ENCODE assay signal across 12 cellular contexts in genomic region chr6:163459536-163459935, GRCh38. TPM values are rescaled to one million over a fixed set of nuclear protein-coding genes. Genes with fewer than 3 reads are reported as not detected.
DNase-seq lines count a peak whose midpoint lies in the region; ATAC-seq and TF ChIP-seq lines count a peak whose summit lies in the region.
"Had no signal": no experiment of that assay in that cellular context is flagged by ENCODE, and none has a peak within 500 bp of the region (broad histone marks: within the 10 kb centered on the region; RNA-seq: fewer than 3 reads in every experiment).

No MANE protein-coding gene starts in this region.

- peaks cover 36% of the 10 kb centered on the region for H3K36me3 Mint-ChIP-seq in activated naive CD4-positive, alpha-beta T cell treated with anti-CD3 and anti-CD28 coated beads, Interleukin-2, amount 10 ng/mL, durations not matched to agents 7 days and 5 days
- H3K36me3 Mint-ChIP-seq in activated B cell treated with CpG ODN at 0.5 μM for 24 hours (ENCODE audit: low read depth), result peaks cover 34% of the 10 kb centered on the region
- peaks cover 43% of the 10 kb centered on the region for H3K36me3 Mint-ChIP-seq in stimulated activated memory B cell treated with anti-CD40 and anti-IgM and Interleukin-4, amounts not matched to agents 10 μg/mL and 1 μg/mL and 100 μg/mL, for 72 hours

- no peaks in the 10 kb centered on the region for H3K9me3 Mint-ChIP-seq in activated naive CD4-positive, alpha-beta T cell treated with anti-CD3 and anti-CD28 coated beads, Interleukin-2, amount 10 ng/mL, durations not matched to agents 7 days and 5 days
- H3K9me3 Mint-ChIP-seq in activated B cell treated with CpG ODN at 0.5 μM for 24 hours, result no peaks in the 10 kb centered on the region
- no peaks in the 10 kb centered on the region for H3K9me3 Mint-ChIP-seq in stimulated activated memory B cell treated with anti-CD40 and anti-IgM and Interleukin-4, amounts not matched to agents 10 μg/mL and 1 μg/mL and 100 μg/mL, for 72 hours

- H3K36me3 ChIP-seq in gastroesophageal sphincter, result no peaks in the 10 kb centered on the region
- H3K36me3 ChIP-seq in aorta (ENCODE audit: control insufficient read depth in 1 of 2, insufficient read depth in 2 of 2, low read length in 1 of 2), result no peaks in the 10 kb centered on the region

- CTCF ChIA-PET in activated naive CD4-positive, alpha-beta T cell treated with anti-CD3 and anti-CD28 coated beads, Interleukin-2, amount 10 ng/mL, durations not matched to agents 7 days and 5 days (lab: Charles Lee), result no interaction called here
- CTCF ChIA-PET in activated B cell treated with CpG ODN at 0.5 μM for 24 hours (lab: Charles Lee), result no interaction called here

- TF ChIP-seq EP300 in gastroesophageal sphincter (IDR thresholded peaks at IDR 0.05), result no peak

- POLR2A ChIA-PET in activated B cell treated with CpG ODN at 0.5 μM for 24 hours (lab: Charles Lee), result no interaction called here

- H3K9me3 ChIP-seq in gastroesophageal sphincter, result no peaks in the 10 kb centered on the region
- no peaks in the 10 kb centered on the region for H3K9me3 ChIP-seq in aorta (ENCODE audit: control insufficient read depth, low read length)
- H3K9me3 ChIP-seq: tibial nerve had no signal

- 73 to 82% methylated on average over 2 of the region's 2 CpGs for WGBS in gastroesophageal sphincter (ENCODE audit: low coverage in 1 of 2), 2 donors
- WGBS in aorta, 2 donors, result 71 to 75% methylated on average over 2 of the region's 2 CpGs

- TF ChIP-seq CTCF in activated B cell treated with CpG ODN at 0.5 μM for 24 hours (IDR thresholded peaks at IDR 0.05) (no peak), fibroblast of mammary gland (conservative IDR thresholded peaks at IDR 0.05; ENCODE audit: control insufficient read depth, insufficient read depth, low read depth, low read length) (no peak), gastroesophageal sphincter (IDR thresholded peaks at IDR 0.05) (no peak)

- ATAC-seq in activated B cell treated with CpG ODN at 0.5 μM for 24 hours (ENCODE audit: low read depth), result no peak
- no peak for ATAC-seq in stimulated activated memory B cell treated with anti-CD40 and anti-IgM and Interleukin-4, amounts not matched to agents 10 μg/mL and 1 μg/mL and 100 μg/mL, for 72 hours
- no peak for ATAC-seq in gastroesophageal sphincter
- no peak for ATAC-seq in aorta (ENCODE audit: low FRiP score)

- no peak for TF ChIP-seq POLR2A in gastroesophageal sphincter (IDR thresholded peaks at IDR 0.05)

- intact Hi-C loops in activated B cell treated with CpG ODN at 0.5 μM for 24 hours (cut with micrococcal nuclease), result loop anchor here (5.0 kb wide), 1 partner anchor 208 kb away; no protein-coding TSS in a partner anchor
- intact Hi-C loops in aorta (cut with DNase I), result no loop called here

- H3K27me3 Mint-ChIP-seq in activated naive CD4-positive, alpha-beta T cell treated with anti-CD3 and anti-CD28 coated beads, Interleukin-2, amount 10 ng/mL, durations not matched to agents 7 days and 5 days, result no peaks in the 10 kb centered on the region
- H3K27me3 Mint-ChIP-seq in activated B cell treated with CpG ODN at 0.5 μM for 24 hours, result no peaks in the 10 kb centered on the region
- H3K27me3 Mint-ChIP-seq in stimulated activated memory B cell treated with anti-CD40 and anti-IgM and Interleukin-4, amounts not matched to agents 10 μg/mL and 1 μg/mL and 100 μg/mL, for 72 hours, result no peaks in the 10 kb centered on the region

- H3K4me1 ChIP-seq in gastroesophageal sphincter, result peaks cover 24 to 80% (median 25%) of the 10 kb centered on the region in 3 donors
- peaks cover 5 to 10% of the 10 kb centered on the region in 2 donors for H3K4me1 ChIP-seq in aorta (ENCODE audit: control insufficient read depth in 1 of 2, insufficient read depth in 2 of 2, low read length in 2 of 2)

- H3K4me3 ChIP-seq in fibroblast of mammary gland (ENCODE audit: control insufficient read depth, low read depth, low read length) (no peak overlapping the region), gastroesophageal sphincter (no peak overlapping the region), aorta (ENCODE audit: low read length in 2 of 2) (no peak overlapping the region)

- H3K27me3 ChIP-seq in gastroesophageal sphincter, result no peaks in the 10 kb centered on the region
- H3K27me3 ChIP-seq in aorta (ENCODE audit: control insufficient read depth in 1 of 2, insufficient read depth in 2 of 2, low read length in 1 of 2), result no peaks in the 10 kb centered on the region
- H3K27me3 ChIP-seq: tibial nerve had no signal

- H3K4me3 Mint-ChIP-seq in activated naive CD4-positive, alpha-beta T cell treated with anti-CD3 and anti-CD28 coated beads, Interleukin-2, amount 10 ng/mL, durations not matched to agents 7 days and 5 days, result peak overlapping the region; percentile 33
- peak overlapping the region; percentile 37 for H3K4me3 Mint-ChIP-seq in activated B cell treated with CpG ODN at 0.5 μM for 24 hours
- no peak overlapping the region for H3K4me3 Mint-ChIP-seq in stimulated activated memory B cell treated with anti-CD40 and anti-IgM and Interleukin-4, amounts not matched to agents 10 μg/mL and 1 μg/mL and 100 μg/mL, for 72 hours

- DNase-seq in activated naive CD4-positive, alpha-beta T cell treated with anti-CD3 and anti-CD28 coated beads, Interleukin-2, amount 10 ng/mL, durations not matched to agents 7 days and 5 days, result no peak
- no peak for DNase-seq in activated naive CD4-positive, alpha-beta T cell treated with anti-CD3 and anti-CD28 coated beads, Interleukin-2, amount 50 U/mL, for 16 hours
- DNase-seq in activated B cell treated with CpG ODN at 0.5 μM for 24 hours (no peak), fibroblast of mammary gland (ENCODE audit: low read depth) (peak; percentile 43), aorta (no peak), NCI-H187 treated with DMSO at 0.1 percent for 48 hours (lab: John Stamatoyannopoulos, UW) (no peak)
- DNase-seq: AML-193, NCI-H1105 treated with DMSO at 0.1 percent for 48 hours, NCI-H82 had no signal

- peak overlapping the region; percentile 100 for H3K27ac Mint-ChIP-seq in activated naive CD4-positive, alpha-beta T cell treated with anti-CD3 and anti-CD28 coated beads, Interleukin-2, amount 10 ng/mL, durations not matched to agents 7 days and 5 days
- peak overlapping the region; percentile 57 for H3K27ac Mint-ChIP-seq in activated B cell treated with CpG ODN at 0.5 μM for 24 hours
- H3K27ac Mint-ChIP-seq in stimulated activated memory B cell treated with anti-CD40 and anti-IgM and Interleukin-4, amounts not matched to agents 10 μg/mL and 1 μg/mL and 100 μg/mL, for 72 hours, result peak overlapping the region; percentile 92

- peaks cover 51% of the 10 kb centered on the region for H3K4me1 Mint-ChIP-seq in activated naive CD4-positive, alpha-beta T cell treated with anti-CD3 and anti-CD28 coated beads, Interleukin-2, amount 10 ng/mL, durations not matched to agents 7 days and 5 days
- H3K4me1 Mint-ChIP-seq in activated B cell treated with CpG ODN at 0.5 μM for 24 hours, result peaks cover 54% of the 10 kb centered on the region
- H3K4me1 Mint-ChIP-seq in stimulated activated memory B cell treated with anti-CD40 and anti-IgM and Interleukin-4, amounts not matched to agents 10 μg/mL and 1 μg/mL and 100 μg/mL, for 72 hours, result peaks cover 75% of the 10 kb centered on the region

- peak overlapping the region in 1 of 4 donors; percentile 19 for H3K27ac ChIP-seq in gastroesophageal sphincter
- H3K27ac ChIP-seq in aorta (ENCODE audit: low read depth in 1 of 2, low read length in 2 of 2), result no peak overlapping the region

RNA-seq across cellular contexts. Expression of gene QKI, which starts 45.0 kb away (rescaled TPM):
- total RNA-seq in activated B cell treated with CpG ODN at 0.5 μM for 24 hours, result 61.5 and 66.6 TPM in 2 replicates
- 100 to 1,000 TPM; 170 to 249 (median 227) TPM for total RNA-seq in gastroesophageal sphincter
- 100 to 1,000 TPM; 149 to 213 TPM for total RNA-seq in aorta
- polyA plus RNA-seq in aorta, result 10 to 100 TPM; 27.1 to 30.1 TPM
